In genomic region chr1:99180915-99181314, GRCh38 we compare ENCODE assay signal across 9 cellular contexts.
DNase-seq lines count a peak whose midpoint lies in the region; ATAC-seq, FAIRE-seq and TF ChIP-seq lines count a peak whose summit lies in the region.
"Had no signal": no experiment of that assay in that cellular context is flagged by ENCODE, and none has a peak within 500 bp of the region (broad histone marks: within the 10 kb centered on the region; RNA-seq: fewer than 3 reads in every experiment).

No MANE protein-coding gene starts in this region.

- H3K27me3 ChIP-seq in left lung: no peaks in the 10 kb centered on the region
- H3K27me3 ChIP-seq: vagina had no signal

- H3K4me3 ChIP-seq in mesodermal cell (ENCODE audit: extremely low read depth, insufficient read depth, low read length, poor library complexity, severe bottlenecking) (no peak overlapping the region), left lung (no peak overlapping the region)
- H3K4me3 ChIP-seq: vagina had no signal

- no CpG with 5 or more reads among the region's 2 CpGs for WGBS in mesodermal cell (ENCODE audit: insufficient coverage in 2 of 2), 2 experiments

- no peaks in the 10 kb centered on the region for H3K4me1 ChIP-seq in mesodermal cell (ENCODE audit: control insufficient read depth, insufficient read depth, low read length, poor library complexity, severe bottlenecking)
- H3K4me1 ChIP-seq in left lung: no peaks in the 10 kb centered on the region
- H3K4me1 ChIP-seq: vagina had no signal

- peak overlapping the region; percentile 32; the same call in 1 of the 2 replicates for H3K27ac ChIP-seq in VCaP
- peak overlapping the region; percentile 41 for H3K27ac ChIP-seq in mesodermal cell (ENCODE audit: low read depth, low read length, severe bottlenecking)
- peak overlapping the region in 1 of 2 donors; percentile 28 for H3K27ac ChIP-seq in left lung
- H3K27ac ChIP-seq: vagina had no signal

- H3K36me3 ChIP-seq in mesodermal cell (ENCODE audit: control insufficient read depth, insufficient read depth, low read length) (no peaks in the 10 kb centered on the region), left lung (no peaks in the 10 kb centered on the region)
- H3K36me3 ChIP-seq: vagina had no signal

- FAIRE-seq in D721Med (lab: Jason Lieb, UNC): peak; percentile 80

- ATAC-seq in left lung (no peak), GM19035 (IDR thresholded peaks at IDR 0.05; ENCODE audit: unreplicated experiment) (no peak), GM21529 (IDR thresholded peaks at IDR 0.05; ENCODE audit: unreplicated experiment) (no peak)

- intact Hi-C loops in left lung (cut with DNase I): loop anchor here in 1 of 2 donors (10.0 kb wide), 1 partner anchor 294 kb away; no protein-coding TSS in a partner anchor

- no peak for DNase-seq in D721Med (ENCODE audit: insufficient read length, low spot score)
- DNase-seq in NCI-H128 (lab: John Stamatoyannopoulos, UW; ENCODE audit: unreplicated experiment): peak; percentile 41
- DNase-seq in left lung: no peak
- no peak for DNase-seq in ecto neural progenitor cell (ENCODE audit: low spot score)

- TF ChIP-seq CTCF in D721Med (IDR thresholded peaks at IDR 0.05; ENCODE audit: insufficient read depth, missing control alignments): no peak
- no peak for TF ChIP-seq CTCF in VCaP (conservative IDR thresholded peaks at IDR 0.05)
- no peak for TF ChIP-seq CTCF in left lung (IDR thresholded peaks at IDR 0.05)

- H3K9me3 ChIP-seq in mesodermal cell (ENCODE audit: control insufficient read depth, low read length) (no peaks in the 10 kb centered on the region), left lung (no peaks in the 10 kb centered on the region)
- H3K9me3 ChIP-seq: vagina had no signal
